24 cellular contexts compared by ENCODE assay signal in genomic region chr10:95496246-95496911, GRCh38.
DNase-seq lines count a peak whose midpoint lies in the region; ATAC-seq and TF ChIP-seq lines count a peak whose summit lies in the region.
"Had no signal": no experiment of that assay in that cellular context is flagged by ENCODE, and none has a peak within 500 bp of the region (broad histone marks: within the 10 kb centered on the region; RNA-seq: fewer than 3 reads in every experiment).

No MANE protein-coding gene starts in this region.

- H3K27ac ChIP-seq in GM23338 (ENCODE audit: low read depth) (0 out of 2 replicates have a peak overlapping the region, but pooled peaks have one; percentile 39), muscle layer of duodenum (ENCODE audit: low read length) (peak overlapping the region; percentile 16), stomach (peak overlapping the region in 4 of 5 donors; percentile 51 to 95 (median 76)), SK-N-SH (ENCODE audit: low read depth in 2 of 2, low read length in 1 of 2) (no peak overlapping the region)
- H3K27ac ChIP-seq: BLaER1, ovary, RWPE1 had no signal

- intact Hi-C loops in stomach (cut with DNase I; ENCODE audit: low total_unique reads), result no loop called here

- peak overlapping the region; percentile 30; the same call in 1 of the 2 replicates for H3K27ac Mint-ChIP-seq in GM23338
- peak overlapping the region; percentile 57 for H3K27ac Mint-ChIP-seq in T-helper 17 cell
- H3K27ac Mint-ChIP-seq: activated naive CD8-positive, alpha-beta T cell; activated T-helper 17 cell treated with anti-CD3 and anti-CD28 coated beads, Interleukin-2, amount 50 U/mL, for 72 hours had no signal

- TF ChIP-seq RAD21 in SK-N-SH (IDR thresholded peaks at IDR 0.05; ENCODE audit: low read length), result no peak

- no peak overlapping the region for H3K9ac ChIP-seq in SK-N-SH
- H3K9ac ChIP-seq: BLaER1 had no signal

- H3K27me3 Mint-ChIP-seq in GM23338 (ENCODE audit: insufficient read depth, low read depth, poor library complexity) (peaks cover 2% of the 10 kb centered on the region), T-helper 17 cell (peaks cover 13% of the 10 kb centered on the region)
- H3K27me3 Mint-ChIP-seq: activated naive CD8-positive, alpha-beta T cell had no signal

- ATAC-seq in GM23338 (no peak), T-helper 17 cell (no peak)
- ATAC-seq: activated T-helper 17 cell treated with anti-CD3 and anti-CD28 coated beads, Interleukin-2, amount 50 U/mL, for 72 hours; SK-N-SH treated with all-trans-retinoic acid at 6 μM for 48 hours had no signal

- H3K9me2 ChIP-seq in GM23338 (ENCODE audit: insufficient read depth) (0 out of 2 replicates have a peak, but pooled peaks cover 3% of the 10 kb centered on the region), SK-N-SH (no peaks in the 10 kb centered on the region)

- POLR2A ChIA-PET in SK-N-SH (lab: Yijun Ruan, JAX), result no interaction called here

- TF ChIP-seq CTCF in GM23338 (conservative IDR thresholded peaks at IDR 0.05; ENCODE audit: low read depth in 2 of 2) (no peak), stomach (IDR thresholded peaks at IDR 0.05) (no peak), SK-N-SH (IDR thresholded peaks at IDR 0.05) (no peak)

- no peak for TF ChIP-seq EP300 in stomach (IDR thresholded peaks at IDR 0.05)
- no peak for TF ChIP-seq EP300 in SK-N-SH (IDR thresholded peaks at IDR 0.05; ENCODE audit: borderline replicate concordance in 1 of 2, low read depth in 1 of 2, low read length in 1 of 2)

- no peak overlapping the region for H3K4me3 ChIP-seq in GM23338
- H3K4me3 ChIP-seq in muscle layer of duodenum (ENCODE audit: low read depth in 1 of 2, low read length in 2 of 2), result no peak overlapping the region
- H3K4me3 ChIP-seq in stomach, result no peak overlapping the region
- H3K4me3 ChIP-seq in SK-N-SH (ENCODE audit: low read depth in 2 of 2, low read length in 1 of 2), result no peak overlapping the region
- H3K4me3 ChIP-seq: BLaER1, ovary had no signal

- H3K79me2 ChIP-seq in GM23338 (replicated peaks; ENCODE audit: insufficient read depth) (peaks cover 82% of the 10 kb centered on the region), SK-N-SH (ENCODE audit: insufficient read depth) (no peaks in the 10 kb centered on the region)

- H3K4me2 ChIP-seq in GM23338, result no peak overlapping the region
- H3K4me2 ChIP-seq in SK-N-SH, result no peak overlapping the region
- H3K4me2 ChIP-seq: BLaER1 had no signal

- WGBS in stomach, 5 donors, result 61 to 72% (median 67%) methylated on average over 2 of the region's 2 CpGs
- WGBS in SK-N-SH (ENCODE audit: low lambda C conversion rate), result 3% methylated on average over 2 of the region's 2 CpGs

- CTCF ChIA-PET in SK-N-SH (lab: Yijun Ruan, JAX), result interaction anchor here (0.6 to 1.1 kb wide), 4 partner anchors 15 to 66 kb away, joined by 3 read pairs; no protein-coding TSS in a partner anchor

- H3K9me3 Mint-ChIP-seq in GM23338, result no peaks in the 10 kb centered on the region
- H3K9me3 Mint-ChIP-seq: activated T-helper 17 cell treated with anti-CD3 and anti-CD28 coated beads, Interleukin-2, amount 50 U/mL, for 72 hours; naive B cell had no signal

- H3K27me3 ChIP-seq in GM23338 (ENCODE audit: insufficient read depth) (no peaks in the 10 kb centered on the region), muscle layer of duodenum (ENCODE audit: low read depth, low read length) (no peaks in the 10 kb centered on the region), stomach (no peaks in the 10 kb centered on the region), SK-N-SH (ENCODE audit: insufficient read depth) (no peaks in the 10 kb centered on the region; the same call in 1 of the 2 replicates)
- H3K27me3 ChIP-seq: BLaER1, ovary had no signal

- H3K36me3 ChIP-seq in GM23338 (ENCODE audit: insufficient read depth), result no peaks in the 10 kb centered on the region
- no peaks in the 10 kb centered on the region for H3K36me3 ChIP-seq in muscle layer of duodenum (ENCODE audit: control insufficient read depth in 1 of 2, insufficient read depth in 2 of 2, low read length in 2 of 2)
- H3K36me3 ChIP-seq in stomach, result no peaks in the 10 kb centered on the region
- H3K36me3 ChIP-seq in SK-N-SH (replicated peaks in 1 of 2; ENCODE audit: control insufficient read depth in 1 of 2, insufficient read depth in 2 of 2, low read length in 1 of 2), result no peaks in the 10 kb centered on the region
- H3K36me3 ChIP-seq: BLaER1, ovary had no signal

- H3K36me3 Mint-ChIP-seq in GM23338 (ENCODE audit: low read depth) (no peaks in the 10 kb centered on the region), T-helper 17 cell (ENCODE audit: low read depth) (no peaks in the 10 kb centered on the region)
- H3K36me3 Mint-ChIP-seq: activated naive CD8-positive, alpha-beta T cell; naive B cell had no signal

- H3K9me3 ChIP-seq in T-helper 17 cell (ENCODE audit: control insufficient read depth, low read length, poor library complexity, severe bottlenecking) (no peaks in the 10 kb centered on the region), muscle layer of duodenum (ENCODE audit: control insufficient read depth in 1 of 2, low read length in 2 of 2) (no peaks in the 10 kb centered on the region), stomach (no peaks in the 10 kb centered on the region), SK-N-SH (no peaks in the 10 kb centered on the region)
- H3K9me3 ChIP-seq: BLaER1, ovary had no signal

- H2AFZ ChIP-seq in GM23338 (no peak overlapping the region), SK-N-SH (ENCODE audit: low read depth) (no peak overlapping the region)

- no peak for TF ChIP-seq POLR2A in stomach (IDR thresholded peaks at IDR 0.05)

- H4K20me1 ChIP-seq in GM23338 (replicated peaks; ENCODE audit: insufficient read depth), result no peaks in the 10 kb centered on the region
- H4K20me1 ChIP-seq in SK-N-SH (ENCODE audit: insufficient read depth), result no peaks in the 10 kb centered on the region
- H4K20me1 ChIP-seq: BLaER1 had no signal

- H3K4me1 Mint-ChIP-seq in GM23338, result peaks cover 31% of the 10 kb centered on the region
- H3K4me1 Mint-ChIP-seq in T-helper 17 cell, result no peaks in the 10 kb centered on the region
- H3K4me1 Mint-ChIP-seq: activated T-helper 17 cell treated with anti-CD3 and anti-CD28 coated beads, Interleukin-2, amount 50 U/mL, for 72 hours; naive B cell had no signal

- H3F3A ChIP-seq in GM23338 (replicated peaks; ENCODE audit: low read depth), result no peaks in the 10 kb centered on the region
- H3F3A ChIP-seq in SK-N-SH (replicated peaks; ENCODE audit: insufficient read depth), result no peaks in the 10 kb centered on the region

- DNase-seq in GM23338 (ENCODE audit: low spot score) (no peak), T-helper 17 cell (no peak), stomach (no peak), SK-N-SH (no peak), NAMALWA (ENCODE audit: low spot score) (no peak), iPS-NIHi11 (ENCODE audit: low spot score) (no peak), NCI-H146 treated with DMSO at 0.1 percent for 48 hours (lab: John Stamatoyannopoulos, UW; ENCODE audit: unreplicated experiment) (no peak)
- DNase-seq: activated CD4-positive, alpha-beta T cell treated with anti-CD3 and anti-CD28 coated beads, Interleukin-2, amount 50 U/mL, for 4 hours; activated CD4-positive, CD25-positive, alpha-beta regulatory T cell; activated CD8-positive, alpha-beta memory T cell treated with anti-CD3 and anti-CD28 coated beads, Interleukin-2, amount 50 U/mL, for 4 hours; cerebellar nuclear complex; COR-L47; DND-41; head of caudate nucleus; KG1; naive B cell; NCI-H146; ovary had no signal

- no peak overlapping the region for H3K4me3 Mint-ChIP-seq in GM23338
- no peak overlapping the region for H3K4me3 Mint-ChIP-seq in T-helper 17 cell
- H3K4me3 Mint-ChIP-seq: activated naive CD8-positive, alpha-beta T cell; activated T-helper 17 cell treated with anti-CD3 and anti-CD28 coated beads, Interleukin-2, amount 50 U/mL, for 72 hours had no signal

- H3K4me1 ChIP-seq in GM23338 (ENCODE audit: insufficient read depth) (peaks cover 20% of the 10 kb centered on the region), muscle layer of duodenum (ENCODE audit: control insufficient read depth in 1 of 2, insufficient read depth in 2 of 2, low read length in 2 of 2) (peaks cover 0 to 16% of the 10 kb centered on the region in 2 donors), stomach (peaks cover 43 to 85% (median 62%) of the 10 kb centered on the region in 4 donors), SK-N-SH (ENCODE audit: control insufficient read depth in 1 of 2, insufficient read depth in 2 of 2, low read depth in 1 of 2, low read length in 1 of 2) (no peaks in the 10 kb centered on the region)

TF ChIP-seq in GM23338, 12 proteins besides CTCF, POLR2A, EP300 and RAD21 (continues in another document):
- TF ChIP-seq JUNB (IDR thresholded peaks at IDR 0.05; ENCODE audit: unreplicated experiment), result no peak

TF ChIP-seq in SK-N-SH, 30 proteins besides CTCF, POLR2A, EP300 and RAD21 (continues in another document):
- TF ChIP-seq JUND (IDR thresholded peaks at IDR 0.05) (no peak), YY1 (IDR thresholded peaks at IDR 0.05; ENCODE audit: low read depth) (no peak), RXRA (IDR thresholded peaks at IDR 0.05; ENCODE audit: borderline replicate concordance, low read depth) (no peak), EZH2phosphoT487 (IDR thresholded peaks at IDR 0.05; ENCODE audit: borderline replicate concordance, low read depth) (no peak), USF1 (IDR thresholded peaks at IDR 0.05; ENCODE audit: borderline replicate concordance, low read depth) (no peak), TCF12 (IDR thresholded peaks at IDR 0.05) (no peak), SMC3 (IDR thresholded peaks at IDR 0.05; ENCODE audit: low read depth, low read length) (no peak), NFIC (IDR thresholded peaks at IDR 0.05; ENCODE audit: borderline replicate concordance) (no peak), CHD2 (IDR thresholded peaks at IDR 0.05; ENCODE audit: low read length, partially characterized antibody) (no peak)

Comparison
In these comparisons a context has a peak if more than half of its experiments do, and no peak if none do; other contexts are left out.
1. H3K27ac ChIP-seq: peak in GM23338 (single experiment), muscle layer of duodenum (single experiment) and stomach (4 of 5); none in SK-N-SH (0 of 2).